ENCODE assay signal across 8 cellular contexts in the genomic region with DNA sequence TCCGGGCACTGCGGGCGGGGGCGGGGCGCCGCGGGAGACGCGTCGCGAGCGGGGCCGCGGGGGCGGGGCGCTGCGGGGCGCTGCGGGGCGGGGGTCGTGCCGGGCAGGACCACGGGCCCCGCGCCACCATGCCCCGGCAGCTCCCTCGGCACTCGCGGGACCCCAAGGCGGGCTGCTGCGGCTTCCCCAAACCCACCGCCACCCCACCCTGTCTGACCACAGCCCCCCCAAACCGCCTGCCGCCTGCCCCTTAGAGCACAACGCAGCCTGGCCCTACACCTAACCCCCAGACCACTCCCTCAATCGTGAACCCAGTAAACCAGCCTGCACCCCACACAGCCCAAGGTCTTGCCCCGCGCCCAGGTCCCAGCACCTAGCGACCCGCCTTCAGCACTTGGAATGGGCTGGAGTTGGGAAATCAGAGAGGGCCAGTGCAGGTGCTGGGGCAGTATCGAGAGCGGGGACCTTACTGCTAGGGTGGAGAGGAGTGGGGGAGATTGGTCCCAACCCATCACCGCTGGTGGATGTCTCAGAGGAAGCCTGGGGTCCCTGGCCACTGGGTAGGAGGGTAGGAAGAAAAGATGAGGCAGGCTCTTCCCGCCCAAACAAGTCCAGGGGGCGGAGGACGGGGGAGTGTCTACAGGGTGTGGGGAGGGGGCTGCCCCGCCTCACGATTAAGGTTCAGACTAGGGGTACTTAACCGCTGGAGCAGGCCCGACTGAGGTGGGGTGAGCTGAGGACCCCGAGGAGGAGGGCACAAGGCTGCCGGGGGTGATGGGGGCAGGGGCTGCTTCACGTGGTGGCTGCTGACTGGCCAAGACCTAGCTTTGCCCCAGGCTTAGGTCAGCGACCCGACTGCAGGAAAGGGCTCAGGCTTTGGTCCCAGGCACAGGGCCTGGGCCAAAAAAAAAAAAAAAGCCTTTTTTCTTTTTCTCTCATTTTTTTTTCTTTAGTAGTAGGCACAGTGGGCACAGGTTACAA. TPM values are rescaled to one million over a fixed set of nuclear protein-coding genes. Genes with fewer than 3 reads are reported as not detected.
A peak's percentile ranks its signal among the peaks of the same experiment; 100 is the strongest.
DNase-seq lines count a peak whose midpoint lies in the region; ATAC-seq, FAIRE-seq and TF ChIP-seq lines count a peak whose summit lies in the region.

No MANE protein-coding gene starts in this region.

- peaks cover 66% of the 10 kb centered on the region for H3K4me1 Mint-ChIP-seq in CD4-positive, alpha-beta T cell (ENCODE audit: low read depth)

- H3K4me3 Mint-ChIP-seq in CD4-positive, alpha-beta T cell = peak overlapping the region; percentile 91

- H3K27me3 ChIP-seq in CD4-positive, alpha-beta T cell (ENCODE audit: control insufficient read depth, insufficient read depth, low read length) = no peaks in the 10 kb centered on the region
- no peaks in the 10 kb centered on the region for H3K27me3 ChIP-seq in prostate gland (replicated peaks; ENCODE audit: insufficient read depth)

- no peaks in the 10 kb centered on the region for H3K9me3 ChIP-seq in CD4-positive, alpha-beta T cell (ENCODE audit: control insufficient read depth, low read length)
- no peaks in the 10 kb centered on the region for H3K9me3 ChIP-seq in prostate gland

- no peak overlapping the region for H3K27ac Mint-ChIP-seq in CD4-positive, alpha-beta T cell

- CTCF ChIA-PET in CD4-positive, alpha-beta T cell (lab: Charles Lee) = interaction anchor here (0.9 to 1.4 kb wide), 2 partner anchors 12 to 26 kb away, joined by 4 to 5 read pairs; no protein-coding TSS in a partner anchor

- peaks cover 0 to 8% of the 10 kb centered on the region in 2 donors for H3K36me3 ChIP-seq in prostate gland

- intact Hi-C loops in CD4-positive, alpha-beta T cell (cut with DNase I, micrococcal nuclease) = loop anchor here in 1 of 2 experiments (5.0 kb wide), 1 partner anchor 41 kb away; a partner anchor contains a TSS
- intact Hi-C loops in Right ventricle myocardium superior (cut with DNase I) = loop anchor here (5.0 kb wide), 1 partner anchor 41 kb away; a partner anchor contains a TSS
- intact Hi-C loops in prostate gland (cut with DNase I) = no loop called here

- no peak for TF ChIP-seq POLR2A in prostate gland (IDR thresholded peaks at IDR 0.05)

- 6% methylated on average over 42 of the region's 55 CpGs for WGBS in prostate gland

- FAIRE-seq in HTR-8/SVneo (lab: Jason Lieb, UNC) = peak; percentile 4

- peaks cover 21% of the 10 kb centered on the region for H3K4me1 ChIP-seq in prostate gland (replicated peaks)

- DNase-seq in CD4-positive, alpha-beta T cell = peak in 1 of 10 experiments; percentile 14
- DNase-seq in HTR-8/SVneo (ENCODE audit: insufficient read length, low spot score) (no peak), Right ventricle myocardium superior (peak; percentile 54), prostate gland (ENCODE audit: low spot score) (no peak), HT-29 (ENCODE audit: low spot score) (no peak), NCI-H187 treated with DMSO at 0.1 percent for 48 hours (lab: John Stamatoyannopoulos, UW) (no peak)
- DNase-seq in activated CD8-positive, alpha-beta memory T cell treated with anti-CD3 and anti-CD28 coated beads, Interleukin-2, amount 50 U/mL, for 48 hours = peak; percentile 74
- DNase-seq in effector CD8-positive, alpha-beta T cell (lab: John Stamatoyannopoulos, UW) = no peak

- H3K27me3 Mint-ChIP-seq in CD4-positive, alpha-beta T cell = no peaks in the 10 kb centered on the region

- POLR2A ChIA-PET in CD4-positive, alpha-beta T cell (lab: Charles Lee) = interaction anchor here (0.8 to 16.4 kb wide), 16 partner anchors 9 to 306 kb away, joined by 3 to 419 read pairs (median 16); a partner anchor contains a TSS

- H3K27ac ChIP-seq in CD4-positive, alpha-beta T cell (ENCODE audit: low read depth, low read length) = peak overlapping the region; percentile 94
- peak overlapping the region; percentile 100 for H3K27ac ChIP-seq in prostate gland

- peak; percentile 8 for ATAC-seq in CD4-positive, alpha-beta T cell (ENCODE audit: poor library complexity)
- peak; percentile 8 for ATAC-seq in Right ventricle myocardium superior (ENCODE audit: poor library complexity)

- peak overlapping the region; percentile 100 for H3K4me3 ChIP-seq in prostate gland

- TF ChIP-seq CTCF in CD4-positive, alpha-beta T cell (IDR thresholded peaks at IDR 0.05) = no peak
- TF ChIP-seq CTCF in prostate gland (IDR thresholded peaks at IDR 0.05) = no peak

- H3K9me3 Mint-ChIP-seq in CD4-positive, alpha-beta T cell = no peaks in the 10 kb centered on the region

- peaks cover 43% of the 10 kb centered on the region for H3K36me3 Mint-ChIP-seq in CD4-positive, alpha-beta T cell (ENCODE audit: low read depth)

RNA-seq across cellular contexts. Expression of a gene that starts 0.5 kb away (rescaled TPM):
- total RNA-seq in CD4-positive, alpha-beta T cell = 100 to 1,000 TPM; 351 to 366 TPM
- 54.8 TPM for total RNA-seq in Right ventricle myocardium superior
- total RNA-seq in prostate gland = 10 to 100 TPM; 34.2 to 65.2 TPM
- 4.9 and 5.8 TPM in 2 replicates for total RNA-seq in HT-29 (2014; rRNA removed; shearing (Covaris generic))

RNA-seq across cellular contexts. Expression of a gene that starts 11.1 kb away (rescaled TPM):
- total RNA-seq in CD4-positive, alpha-beta T cell = 1,000 to 10,000 TPM; 1,723 to 1,794 TPM
- total RNA-seq in Right ventricle myocardium superior = 124 TPM
- 100 to 1,000 TPM; 119 to 142 TPM for total RNA-seq in prostate gland
- 37.1 and 43.5 TPM in 2 replicates for total RNA-seq in HT-29 (2014; rRNA removed; shearing (Covaris generic))

RNA-seq across cellular contexts. Expression of a gene that starts 12.9 kb away (rescaled TPM):
- total RNA-seq in CD4-positive, alpha-beta T cell = 10 to 100 TPM; 12.2 to 12.9 TPM
- total RNA-seq in Right ventricle myocardium superior = 7.1 TPM
- total RNA-seq in prostate gland = 10 to 100 TPM in 1 of 2 donors, 1 to 10 TPM in 1; 8.6 to 13.9 TPM
- 12.6 and 14.5 TPM in 2 replicates for total RNA-seq in HT-29 (2014; rRNA removed; shearing (Covaris generic))

RNA-seq across cellular contexts. Expression of a gene that starts 26.7 kb away (rescaled TPM):
- 1 to 10 TPM; 6.1 to 6.4 TPM for total RNA-seq in CD4-positive, alpha-beta T cell
- 8.5 TPM for total RNA-seq in Right ventricle myocardium superior
- 10 to 100 TPM in 1 of 2 donors, 1 to 10 TPM in 1; 9.6 to 19.1 TPM for total RNA-seq in prostate gland
- total RNA-seq in HT-29 (2014; rRNA removed; shearing (Covaris generic)) = 12.4 and 12.8 TPM in 2 replicates

RNA-seq across cellular contexts. Expression of a gene that starts 39.4 kb away (rescaled TPM):
- under 1 TPM; 0.52 to 0.53 TPM for total RNA-seq in CD4-positive, alpha-beta T cell
- total RNA-seq in Right ventricle myocardium superior = 0.13 TPM
- total RNA-seq in prostate gland = under 1 TPM in 1 of 2 donors, not detected in 1; 0.34 TPM
- 0.61 and 0.76 TPM in 2 replicates for total RNA-seq in HT-29 (2014; rRNA removed; shearing (Covaris generic))

Comparison
In these comparisons a context has a peak if more than half of its experiments do, and no peak if none do; other contexts are left out.
1. DNase-seq: peak in activated CD8-positive, alpha-beta memory T cell treated with anti-CD3 and anti-CD28 coated beads, Interleukin-2, amount 50 U/mL, for 48 hours (single experiment) and Right ventricle myocardium superior (single experiment); none in HTR-8/SVneo (single experiment), prostate gland (single experiment), HT-29 (single experiment), effector CD8-positive, alpha-beta T cell (single experiment) and NCI-H187 treated with DMSO at 0.1 percent for 48 hours (single experiment).
2. RNA of a gene that starts 11.1 kb away (total RNA-seq): 1,723 to 1,794 TPM in CD4-positive, alpha-beta T cell; 119 to 142 TPM in prostate gland, 124 TPM in Right ventricle myocardium superior (single experiment) and 37.1 to 43.5 TPM in HT-29; every median in the first group is over 10 times any median in the second.